Comparison of ENCODE assay signal across 1 cellular context in genomic region chr1:154672245-154672644, GRCh38.
A peak's percentile ranks its signal among the peaks of the same experiment; 100 is the strongest.
TF ChIP-seq lines count a peak whose summit lies in the region.

No MANE protein-coding gene starts in this region.

TF ChIP-seq in H1, 55 proteins besides CTCF, POLR2A, EP300 and RAD21:
- TF ChIP-seq FOSL1 (IDR thresholded peaks at IDR 0.05; ENCODE audit: insufficient read depth, low read depth, low read length) = peak; percentile 73; the same call in 1 of the 2 replicates
